ENCODE assay signal across 9 cellular contexts in genomic region chr17:66713533-66714042, GRCh38.
A peak's percentile ranks its signal among the peaks of the same experiment; 100 is the strongest.
DNase-seq lines count a peak whose midpoint lies in the region; ATAC-seq, FAIRE-seq and TF ChIP-seq lines count a peak whose summit lies in the region.
"Had no signal": no experiment of that assay in that cellular context is flagged by ENCODE, and none has a peak within 500 bp of the region (broad histone marks: within the 10 kb centered on the region; RNA-seq: fewer than 3 reads in every experiment).

No MANE protein-coding gene starts in this region.

- no peak overlapping the region for H3K4me3 ChIP-seq in CD8-positive, alpha-beta T cell (ENCODE audit: low read depth, low read length)
- no peak overlapping the region for H3K4me3 ChIP-seq in WERI-Rb-1 (ENCODE audit: low read depth, low read length)

- DNase-seq in CD8-positive, alpha-beta T cell, result peak in 1 of 7 experiments; percentile 56
- DNase-seq in urothelium cell line (ENCODE audit: low spot score) (no peak), WERI-Rb-1 (no peak), SIG-M5 treated with dmso at 0.1 percent for 504 hours (lab: John Stamatoyannopoulos, UW; ENCODE audit: unreplicated experiment) (no peak)
- DNase-seq in stimulated activated CD4-positive, alpha-beta T cell treated with anti-CD3 and anti-CD28 coated beads, Interleukin-4, amount 100 ng/mL, for 1 hour, result no peak

- CTCF ChIA-PET in CD8-positive, alpha-beta T cell (lab: Charles Lee), result interaction anchor here (1.5 kb wide), 1 partner anchor 15 kb away, joined by 8 read pairs; no protein-coding TSS in a partner anchor

- POLR2A ChIA-PET in CD8-positive, alpha-beta T cell (lab: Charles Lee), result interaction anchor here (0.5 to 1.2 kb wide), 3 partner anchors 19 to 75 kb away, joined by 3 read pairs; no protein-coding TSS in a partner anchor

- FAIRE-seq in urothelium cell line (lab: Jason Lieb, UNC), result no peak
- FAIRE-seq: bronchial epithelial cell had no signal

- no peaks in the 10 kb centered on the region for H3K36me3 ChIP-seq in CD8-positive, alpha-beta T cell (ENCODE audit: insufficient read depth, low read length)
- no peaks in the 10 kb centered on the region for H3K36me3 ChIP-seq in WERI-Rb-1

- TF ChIP-seq CTCF in CD8-positive, alpha-beta T cell (IDR thresholded peaks at IDR 0.05), result no peak
- TF ChIP-seq CTCF in brain (conservative IDR thresholded peaks at IDR 0.05), result no peak
- TF ChIP-seq CTCF in WERI-Rb-1 (IDR thresholded peaks at IDR 0.05; ENCODE audit: low read depth, low read length), result no peak

- peak; percentile 34 for ATAC-seq in CD8-positive, alpha-beta T cell
- ATAC-seq in GM19043 (IDR thresholded peaks at IDR 0.05; ENCODE audit: low read depth, unreplicated experiment) (peak; percentile 78), HG03097 (IDR thresholded peaks at IDR 0.05; ENCODE audit: low FRiP score, unreplicated experiment) (peak; percentile 80)

- intact Hi-C loops in CD8-positive, alpha-beta T cell (cut with DNase I, micrococcal nuclease), result loop anchor here (2.0 to 10.0 kb wide), 3 partner anchors 193 to 371 kb away; no protein-coding TSS in a partner anchor

- no peak overlapping the region for H3K27ac ChIP-seq in CD8-positive, alpha-beta T cell (ENCODE audit: low read depth, low read length)
- H3K27ac ChIP-seq in WERI-Rb-1, result no peak overlapping the region

- no peaks in the 10 kb centered on the region for H3K27me3 Mint-ChIP-seq in CD8-positive, alpha-beta T cell (ENCODE audit: low read depth)
- no peaks in the 10 kb centered on the region for H3K27me3 Mint-ChIP-seq in brain

- H3K4me1 Mint-ChIP-seq in CD8-positive, alpha-beta T cell (ENCODE audit: low read depth), result peaks cover 42% of the 10 kb centered on the region
- peaks cover 84% of the 10 kb centered on the region for H3K4me1 Mint-ChIP-seq in brain

- no peak overlapping the region for H3K4me3 Mint-ChIP-seq in CD8-positive, alpha-beta T cell
- no peak overlapping the region for H3K4me3 Mint-ChIP-seq in brain

- H3K9me3 ChIP-seq in CD8-positive, alpha-beta T cell (ENCODE audit: low read length), result no peaks in the 10 kb centered on the region
- peaks cover 6% of the 10 kb centered on the region for H3K9me3 ChIP-seq in WERI-Rb-1 (ENCODE audit: severe bottlenecking)

- H3K4me1 ChIP-seq in CD8-positive, alpha-beta T cell (ENCODE audit: insufficient read depth, low read length), result peaks cover 8% of the 10 kb centered on the region

- H3K36me3 Mint-ChIP-seq in CD8-positive, alpha-beta T cell, result peaks cover 42% of the 10 kb centered on the region
- no peaks in the 10 kb centered on the region for H3K36me3 Mint-ChIP-seq in brain

- H3K9me3 Mint-ChIP-seq in CD8-positive, alpha-beta T cell, result no peaks in the 10 kb centered on the region
- H3K9me3 Mint-ChIP-seq in brain, result peaks cover 0 to 6% (median 0%) of the 10 kb centered on the region in 5 experiments

- no peaks in the 10 kb centered on the region for H3K27me3 ChIP-seq in CD8-positive, alpha-beta T cell (ENCODE audit: insufficient read depth, low read length)
- H3K27me3 ChIP-seq in WERI-Rb-1 (ENCODE audit: insufficient read depth, low read depth, severe bottlenecking), result no peaks in the 10 kb centered on the region

- H3K27ac Mint-ChIP-seq in CD8-positive, alpha-beta T cell, result peak overlapping the region; percentile 81
- peak overlapping the region in 4 of 5 experiments; percentile 30 to 96 (median 56) for H3K27ac Mint-ChIP-seq in brain
